In genomic region chr7:87570178-87570577, GRCh38 we compare ENCODE assay signal across 19 cellular contexts. TPM values are rescaled to one million over a fixed set of nuclear protein-coding genes. Genes with fewer than 3 reads are reported as not detected.
DNase-seq lines count a peak whose midpoint lies in the region; ATAC-seq, FAIRE-seq and TF ChIP-seq lines count a peak whose summit lies in the region.
"Had no signal": no experiment of that assay in that cellular context is flagged by ENCODE, and none has a peak within 500 bp of the region (broad histone marks: within the 10 kb centered on the region; RNA-seq: fewer than 3 reads in every experiment).

No MANE protein-coding gene starts in this region.

- no peaks in the 10 kb centered on the region for H3K9me3 ChIP-seq in A549
- H3K9me3 ChIP-seq: lower lobe of right lung, transverse colon had no signal

- TF ChIP-seq CTCF in A549 (IDR thresholded peaks at IDR 0.05) (no peak), GM13977 (IDR thresholded peaks at IDR 0.05; ENCODE audit: extremely low read depth, insufficient read depth, missing control alignments) (no peak)

- TF ChIP-seq EP300 in A549 (IDR thresholded peaks at IDR 0.05), result no peak

- H3K4me3 ChIP-seq in A549, result no peak overlapping the region
- H3K4me3 ChIP-seq: lower lobe of right lung, transverse colon had no signal

- POLR2A ChIA-PET in A549 (lab: Yijun Ruan, JAX), result no interaction called here

- intact Hi-C loops in cardiac septum (cut with DNase I), result loop anchor here (2.0 kb wide), 1 partner anchor 67 kb away; no protein-coding TSS in a partner anchor

- H3K4me2 ChIP-seq in A549, result no peak overlapping the region

- no peak overlapping the region for H3K27ac ChIP-seq in A549
- H3K27ac ChIP-seq: lower lobe of right lung had no signal

- in situ Hi-C loops in GM13977 (cut with MboI; ENCODE audit: low pct_unique_long_range_greater_than_20kb, low sequenced_read_pairs, unreplicated experiment), result no loop called here

- no peak for DNase-seq in A549 (ENCODE audit: low read depth in 1 of 2, low spot score in 1 of 2)
- DNase-seq in HCEC 1CT, result peak; percentile 81
- DNase-seq in amniotic stem cell (lab: John Stamatoyannopoulos, UW), result peak; percentile 10
- DNase-seq in glomerular visceral epithelial cell (ENCODE audit: extremely low spot score), result peak; percentile 66
- no peak for DNase-seq in activated T-cell treated with anti-CD3 and anti-CD28 coated beads, Interleukin-2, amount 50 U/mL, for 48 hours
- DNase-seq in GM13977 (ENCODE audit: low spot score), result no peak
- no peak for DNase-seq in cardiac septum (ENCODE audit: low spot score)
- DNase-seq: activated CD4-positive, CD25-positive, alpha-beta regulatory T cell treated with anti-CD3 and anti-CD28 coated beads, Interleukin-2, amount 50 U/mL, for 72 hours; KG1; lower lobe of right lung; NCI-H1436; NCI-H446 treated with DMSO at 0.1 percent for 48 hours; retina; transverse colon had no signal

- TF ChIP-seq RAD21 in A549 (conservative IDR thresholded peaks at IDR 0.05 in 1 of 2, IDR thresholded peaks at IDR 0.05 in 1 of 2), result no peak

- WGBS in A549 (ENCODE audit: missing lambda C conversion rate), result 0% methylated on average over 1 of the region's 1 CpG

- CTCF ChIA-PET in A549 (lab: Yijun Ruan, JAX), result no interaction called here

- ATAC-seq in A549 (no peak), GM21447 (IDR thresholded peaks at IDR 0.05; ENCODE audit: unreplicated experiment) (no peak)
- ATAC-seq: lower lobe of right lung; natural killer cell treated with Interleukin-12 subunit alpha and Interleukin-12 subunit beta and Interleukin-15 and Interleukin-18, amount 100 ng/mL, for 72 hours had no signal

- FAIRE-seq in A549 (lab: Jason Lieb, UNC), result peak; percentile 28
- FAIRE-seq: A204.1, D721Med had no signal

- no peaks in the 10 kb centered on the region for H3K4me1 ChIP-seq in A549
- H3K4me1 ChIP-seq: lower lobe of right lung had no signal

- no peak for TF ChIP-seq POLR2A in A549 (IDR thresholded peaks at IDR 0.05; ENCODE audit: low read length)

TF ChIP-seq in A549, 52 proteins besides CTCF, POLR2A, EP300 and RAD21:
- TF ChIP-seq JUNB (IDR thresholded peaks at IDR 0.05) (no peak), ZNF302 (CRISPR knock-in tag; IDR thresholded peaks at IDR 0.05) (no peak), KDM5A (IDR thresholded peaks at IDR 0.05) (no peak), RNF2 (IDR thresholded peaks at IDR 0.05; ENCODE audit: borderline replicate concordance, low read depth) (no peak), HOXB13 (CRISPR knock-in tag; IDR thresholded peaks at IDR 0.05; ENCODE audit: low read depth) (no peak), JUN (IDR thresholded peaks at IDR 0.05) (no peak), HES2 (IDR thresholded peaks at IDR 0.05) (no peak), RARB (CRISPR knock-in tag; IDR thresholded peaks at IDR 0.05) (no peak), RCOR1 (IDR thresholded peaks at IDR 0.05; ENCODE audit: low read depth, low read length) (no peak), CHD4 (IDR thresholded peaks at IDR 0.05; ENCODE audit: borderline replicate concordance) (no peak), BHLHE40 (IDR thresholded peaks at IDR 0.05; ENCODE audit: low read depth, low read length) (no peak), NPAS2 (CRISPR knock-in tag; IDR thresholded peaks at IDR 0.05; ENCODE audit: borderline replicate concordance) (no peak), EHF (CRISPR knock-in tag; IDR thresholded peaks at IDR 0.05) (no peak)
- TF ChIP-seq, protein P1, sequence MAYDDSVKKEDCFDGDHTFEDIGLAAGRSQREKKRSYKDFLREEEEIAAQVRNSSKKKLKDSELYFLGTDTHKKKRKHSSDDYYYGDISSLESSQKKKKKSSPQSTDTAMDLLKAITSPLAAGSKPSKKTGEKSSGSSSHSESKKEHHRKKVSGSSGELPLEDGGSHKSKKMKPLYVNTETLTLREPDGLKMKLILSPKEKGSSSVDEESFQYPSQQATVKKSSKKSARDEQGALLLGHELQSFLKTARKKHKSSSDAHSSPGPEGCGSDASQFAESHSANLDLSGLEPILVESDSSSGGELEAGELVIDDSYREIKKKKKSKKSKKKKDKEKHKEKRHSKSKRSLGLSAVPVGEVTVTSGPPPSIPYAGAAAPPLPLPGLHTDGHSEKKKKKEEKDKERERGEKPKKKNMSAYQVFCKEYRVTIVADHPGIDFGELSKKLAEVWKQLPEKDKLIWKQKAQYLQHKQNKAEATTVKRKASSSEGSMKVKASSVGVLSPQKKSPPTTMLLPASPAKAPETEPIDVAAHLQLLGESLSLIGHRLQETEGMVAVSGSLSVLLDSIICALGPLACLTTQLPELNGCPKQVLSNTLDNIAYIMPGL (CRISPR knock-in tag; IDR thresholded peaks at IDR 0.05; ENCODE audit: borderline replicate concordance), result no peak

RNA-seq across cellular contexts. Expression of gene ABCB1, which starts 30.5 kb away (rescaled TPM):
- polyA plus RNA-seq in A549 (2011; rRNA removed) (0.05 and 0.13 TPM in 2 replicates), A549 (2017; fragmentation: RNase III; extraction: RNeasy Plus Mini Kit Qiagen cat#74134 plus additional on column Dnase treatment) (0.07 to 0.09 TPM in 2 of 3 replicates, not detected in the other)
- polyA plus RNA-seq in A549 (2012; cell fraction: cytosol; rRNA removed), result not detected in 2 replicates
- polyA plus RNA-seq in A549 (2012; cell fraction: nucleus; rRNA removed), result not detected in 2 replicates
- not detected in 2 replicates for polyA minus RNA-seq in A549 (2011; rRNA and poly(A)+ RNA removed)
- total RNA-seq in cardiac septum, result 5.0 TPM

RNA-seq across cellular contexts. Expression of gene RUNDC3B, which starts 58.0 kb away (rescaled TPM):
- not detected in 2 replicates for polyA plus RNA-seq in A549 (2011; rRNA removed)
- polyA plus RNA-seq in A549 (2012; cell fraction: cytosol; rRNA removed), result not detected in 2 replicates
- polyA plus RNA-seq in A549 (2012; cell fraction: nucleus; rRNA removed), result 0.07 TPM in 1 of 2 replicates, not detected in the other
- polyA plus RNA-seq in A549 (2017; fragmentation: RNase III; extraction: RNeasy Plus Mini Kit Qiagen cat#74134 plus additional on column Dnase treatment), result not detected in 3 replicates
- polyA minus RNA-seq in A549 (2011; rRNA and poly(A)+ RNA removed), result not detected in 2 replicates
- total RNA-seq in cardiac septum, result 1.5 TPM
- total RNA-seq: epithelial cell of proximal tubule had no signal

Comparison
In these comparisons a context has a peak if more than half of its experiments do, and no peak if none do; other contexts are left out.
1. DNase-seq: peak in HCEC 1CT (single experiment), amniotic stem cell (single experiment) and glomerular visceral epithelial cell (single experiment); none in A549 (0 of 2), activated T-cell treated with anti-CD3 and anti-CD28 coated beads, Interleukin-2, amount 50 U/mL, for 48 hours (0 of 2), GM13977 (single experiment) and cardiac septum (single experiment).